23 cellular contexts compared by ENCODE assay signal in genomic region chr6:128403618-128404444, GRCh38.
DNase-seq lines count a peak whose midpoint lies in the region; ATAC-seq and TF ChIP-seq lines count a peak whose summit lies in the region.
"Had no signal": no experiment of that assay in that cellular context is flagged by ENCODE, and none has a peak within 500 bp of the region (broad histone marks: within the 10 kb centered on the region; RNA-seq: fewer than 3 reads in every experiment).

No MANE protein-coding gene starts in this region.

- H3K27ac ChIP-seq in upper lobe of right lung (no peak overlapping the region), coronary artery (no peak overlapping the region)
- H3K27ac ChIP-seq: skin epidermis, suprapubic skin had no signal

- ATAC-seq in GM18502 (IDR thresholded peaks at IDR 0.05; ENCODE audit: poor library complexity, unreplicated experiment) = peak; percentile 77
- peak; percentile 85 for ATAC-seq in GM18868 (IDR thresholded peaks at IDR 0.05; ENCODE audit: unreplicated experiment)
- peak; percentile 82 for ATAC-seq in HG03196 (IDR thresholded peaks at IDR 0.05; ENCODE audit: unreplicated experiment)
- ATAC-seq in esophagus mucosa = peak; percentile 49
- ATAC-seq in upper lobe of right lung = no peak
- ATAC-seq in sciatic nerve = no peak
- ATAC-seq: natural killer cell, Right ventricle myocardium inferior had no signal

- DNase-seq in upper lobe of right lung (no peak), amniotic stem cell (lab: John Stamatoyannopoulos, UW) (no peak), sciatic nerve (ENCODE audit: low spot score) (no peak), coronary artery (ENCODE audit: low spot score) (no peak)
- DNase-seq: activated CD4-positive, alpha-beta memory T cell treated with anti-CD3 and anti-CD28 coated beads, Interleukin-2, amount 10 ng/mL, durations not matched to agents 7 days and 5 days; activated effector memory CD4-positive, alpha-beta T cell treated with Interleukin-2 at 50 U/mL for 16 hours; endodermal cell; hippocampal formation; Karpas-422; kidney; mesenchymal stem cell; natural killer cell; NCI-H1105; NCI-H510A; stimulated activated CD4-positive, alpha-beta T cell treated with anti-CD3 and anti-CD28 coated beads, Interleukin-4, amount 100 ng/mL, for 4 hours had no signal

- H3K36me3 ChIP-seq in upper lobe of right lung = no peaks in the 10 kb centered on the region
- H3K36me3 ChIP-seq: HAP-1, suprapubic skin had no signal

- H3K4me3 ChIP-seq in upper lobe of right lung (no peak overlapping the region), coronary artery (no peak overlapping the region)
- H3K4me3 ChIP-seq: HAP-1, skin epidermis, suprapubic skin had no signal

- no peaks in the 10 kb centered on the region for H3K27me3 ChIP-seq in upper lobe of right lung
- H3K27me3 ChIP-seq: suprapubic skin had no signal

- H3K9me3 ChIP-seq in upper lobe of right lung = no peaks in the 10 kb centered on the region
- H3K9me3 ChIP-seq: HAP-1, suprapubic skin had no signal

- H3K4me1 ChIP-seq in upper lobe of right lung = no peaks in the 10 kb centered on the region
- H3K4me1 ChIP-seq: HAP-1, suprapubic skin had no signal

- no peak for TF ChIP-seq CTCF in upper lobe of right lung (IDR thresholded peaks at IDR 0.05)
- TF ChIP-seq CTCF in coronary artery (IDR thresholded peaks at IDR 0.05) = no peak

- intact Hi-C loops in upper lobe of right lung (cut with DNase I) (no loop called here), sciatic nerve (cut with DNase I) (no loop called here)

Comparison
In these comparisons a context has a peak if more than half of its experiments do, and no peak if none do; other contexts are left out.
1. ATAC-seq: peak in GM18502 (single experiment), GM18868 (single experiment), HG03196 (single experiment) and esophagus mucosa (single experiment); none in upper lobe of right lung (single experiment) and sciatic nerve (single experiment).